In genomic region chr12:70577283-70577634, GRCh38 we compare ENCODE assay signal across 1 cellular context.
TF ChIP-seq lines count a peak whose summit lies in the region.

No MANE protein-coding gene starts in this region.

TF ChIP-seq in endothelial cell of umbilical vein, 7 proteins besides CTCF, POLR2A, EP300 and RAD21:
- no peak for TF ChIP-seq MYC (IDR thresholded peaks at IDR 0.05; ENCODE audit: low read depth, low read length)
- TF ChIP-seq MAX (IDR thresholded peaks at IDR 0.05; ENCODE audit: insufficient read depth, insufficient read length), result no peak
- no peak for TF ChIP-seq EZH2 (IDR thresholded peaks at IDR 0.05; ENCODE audit: borderline replicate concordance, low read depth, low read length, severe bottlenecking)
- TF ChIP-seq GATA2 (IDR thresholded peaks at IDR 0.05; ENCODE audit: insufficient read depth, insufficient read length, low read depth, low read length), result no peak
- TF ChIP-seq POLR2AphosphoS5 (IDR thresholded peaks at IDR 0.05; ENCODE audit: insufficient read depth, low read depth, low read length), result no peak
- no peak for TF ChIP-seq FOS (IDR thresholded peaks at IDR 0.05; ENCODE audit: borderline replicate concordance, insufficient read depth, low read length)
- TF ChIP-seq JUN (IDR thresholded peaks at IDR 0.05; ENCODE audit: borderline replicate concordance, insufficient read depth, insufficient read length, low read depth), result no peak
TF ChIP-seq in endothelial cell of umbilical vein: peak in this region for 0.
